8 cellular contexts compared by ENCODE assay signal in genomic region chr13:80132741-80133601, GRCh38.
DNase-seq lines count a peak whose midpoint lies in the region; ATAC-seq and TF ChIP-seq lines count a peak whose summit lies in the region.

No MANE protein-coding gene starts in this region.

- no peak overlapping the region for H3K27ac ChIP-seq in H9 (ENCODE audit: insufficient read length, low read depth, low read length)
- peak overlapping the region; percentile 80 to 92 for H3K27ac ChIP-seq in right atrium auricular region
- peak overlapping the region; percentile 66 for H3K27ac ChIP-seq in rectal smooth muscle tissue (ENCODE audit: low read depth, low read length)

- peaks cover 14% of the 10 kb centered on the region; the same call in 1 of the 2 replicates for H3K4me1 ChIP-seq in H9 (ENCODE audit: insufficient read depth, low read length)
- peaks cover 0 to 34% of the 10 kb centered on the region in 2 donors for H3K4me1 ChIP-seq in right atrium auricular region
- H3K4me1 ChIP-seq in rectal smooth muscle tissue (ENCODE audit: control insufficient read depth, insufficient read depth, low read length) = no peaks in the 10 kb centered on the region

- no CpG with 5 or more reads among the region's 11 CpGs for WGBS in H9 (ENCODE audit: extremely low coverage, insufficient read length, low lambda C conversion rate)

- no peak overlapping the region for H3K56ac ChIP-seq in H9 (ENCODE audit: insufficient read length, low read depth, low read length)

- DNase-seq in H9 (no peak), amygdala (lab: John Stamatoyannopoulos, UW) (peak in 53 of 56 donors; percentile 15 to 84 (median 61)), right atrium auricular region (ENCODE audit: low spot score) (peak; percentile 76), NCI-H187 (lab: John Stamatoyannopoulos, UW) (no peak)

- H3K79me2 ChIP-seq in H9 (ENCODE audit: insufficient read depth, low read length) = no peaks in the 10 kb centered on the region

- peak overlapping the region in 1 of 2 experiments; percentile 25; a peak in 2 of 5 replicates for H3K4me3 Mint-ChIP-seq in H9

- no peak overlapping the region for H3T11ph ChIP-seq in H9 (ENCODE audit: low read length)

- H4K91ac ChIP-seq in H9 (ENCODE audit: insufficient read length, low read depth, low read length) = no peak overlapping the region

- no peak overlapping the region for H2BK20ac ChIP-seq in H9 (ENCODE audit: low read depth, low read length, poor library complexity, severe bottlenecking)

- H4K8ac ChIP-seq in H9 (replicated peaks; ENCODE audit: insufficient read length, low read depth, low read length) = no peak overlapping the region

- H4K20me1 ChIP-seq in H9 (ENCODE audit: control insufficient read depth, insufficient read depth, insufficient read length) = no peaks in the 10 kb centered on the region

- H3K79me1 ChIP-seq in H9 (ENCODE audit: insufficient read depth, low read depth, low read length, poor library complexity, severe bottlenecking) = no peaks in the 10 kb centered on the region

- peak overlapping the region; percentile 42 for H3K4me2 ChIP-seq in H9 (ENCODE audit: insufficient read depth, insufficient read length, low read length)

- no peaks in the 10 kb centered on the region for H3K36me3 Mint-ChIP-seq in H9 (ENCODE audit: insufficient read depth in 1 of 3, low read depth in 3 of 3)

- no peak overlapping the region for H3K18ac ChIP-seq in H9 (ENCODE audit: insufficient read length, low read depth, low read length)

- no peak overlapping the region for H2BK15ac ChIP-seq in H9 (ENCODE audit: low read depth, low read length)

- H3K36me3 ChIP-seq in right atrium auricular region (no peaks in the 10 kb centered on the region), rectal smooth muscle tissue (ENCODE audit: control insufficient read depth, insufficient read depth, low read length) (no peaks in the 10 kb centered on the region)

- H3K27ac Mint-ChIP-seq in H9 = peak overlapping the region in 2 of 3 experiments; percentile 27 to 32; a peak in 3 of 7 replicates

- H3K4me3 ChIP-seq in right atrium auricular region (peak overlapping the region; percentile 17 to 30), rectal smooth muscle tissue (ENCODE audit: low read length) (peak overlapping the region; percentile 52)

- H3K4me1 Mint-ChIP-seq in H9 = peaks cover 38 to 41% of the 10 kb centered on the region in 2 experiments

- H2BK120ac ChIP-seq in H9 (ENCODE audit: low read depth, low read length, poor library complexity, severe bottlenecking) = no peak overlapping the region

- no peak overlapping the region for H3K23ac ChIP-seq in H9 (ENCODE audit: insufficient read length, low read depth, low read length)

- H3K14ac ChIP-seq in H9 (ENCODE audit: insufficient read depth, low read length) = no peak overlapping the region

- H3K9ac ChIP-seq in H9 (ENCODE audit: extremely low read depth, insufficient read length, low read length) (no peak overlapping the region), rectal smooth muscle tissue (ENCODE audit: low read length) (no peak overlapping the region)

- TF ChIP-seq CTCF in H9 (conservative IDR thresholded peaks at IDR 0.05) = no peak
- TF ChIP-seq CTCF in right atrium auricular region (IDR thresholded peaks at IDR 0.05) = peak in 1 of 2 donors; percentile 27

- H3K9me3 Mint-ChIP-seq in H9 = no peaks in the 10 kb centered on the region

- H4K5ac ChIP-seq in H9 (ENCODE audit: insufficient read length, low read depth, low read length) = no peak overlapping the region

- no peak overlapping the region for H3K4ac ChIP-seq in H9 (ENCODE audit: low read depth, low read length)

- H2BK5ac ChIP-seq in H9 (ENCODE audit: insufficient read length, low read length) = no peak overlapping the region

- H3K27me3 Mint-ChIP-seq in H9 (ENCODE audit: low read depth) = no peaks in the 10 kb centered on the region

- no peak overlapping the region for H2BK12ac ChIP-seq in H9 (ENCODE audit: insufficient read length, low read depth, low read length)

- H2AK5ac ChIP-seq in H9 (ENCODE audit: insufficient read length, low read length) = no peak overlapping the region

- ATAC-seq in GM18861 (IDR thresholded peaks at IDR 0.05; ENCODE audit: unreplicated experiment) (no peak), GM19467 (IDR thresholded peaks at IDR 0.05; ENCODE audit: unreplicated experiment) (no peak), HG02642 (IDR thresholded peaks at IDR 0.05; ENCODE audit: poor library complexity, unreplicated experiment) (no peak)

- no peaks in the 10 kb centered on the region for H3K23me2 ChIP-seq in H9 (ENCODE audit: insufficient read length, low read depth, low read length, poor library complexity, severe bottlenecking)

- H3K27me3 ChIP-seq in H9 (ENCODE audit: insufficient read depth, low read length) (no peaks in the 10 kb centered on the region), right atrium auricular region (no peaks in the 10 kb centered on the region), rectal smooth muscle tissue (ENCODE audit: control insufficient read depth, insufficient read depth, low read length) (no peaks in the 10 kb centered on the region)

- H3K9me3 ChIP-seq in H9 (ENCODE audit: control insufficient read depth, low read depth, low read length) = no peaks in the 10 kb centered on the region
- H3K9me3 ChIP-seq in right atrium auricular region = no peaks in the 10 kb centered on the region

- H2AFZ ChIP-seq in H9 (ENCODE audit: low read length) = peak overlapping the region; percentile 92

Comparison
In these comparisons a context has a peak if more than half of its experiments do, and no peak if none do; other contexts are left out.
1. DNase-seq: peak in amygdala (53 of 56) and right atrium auricular region (single experiment); none in H9 (single experiment) and NCI-H187 (0 of 2).